ENCODE assay signal across 8 cellular contexts in the genomic region with DNA sequence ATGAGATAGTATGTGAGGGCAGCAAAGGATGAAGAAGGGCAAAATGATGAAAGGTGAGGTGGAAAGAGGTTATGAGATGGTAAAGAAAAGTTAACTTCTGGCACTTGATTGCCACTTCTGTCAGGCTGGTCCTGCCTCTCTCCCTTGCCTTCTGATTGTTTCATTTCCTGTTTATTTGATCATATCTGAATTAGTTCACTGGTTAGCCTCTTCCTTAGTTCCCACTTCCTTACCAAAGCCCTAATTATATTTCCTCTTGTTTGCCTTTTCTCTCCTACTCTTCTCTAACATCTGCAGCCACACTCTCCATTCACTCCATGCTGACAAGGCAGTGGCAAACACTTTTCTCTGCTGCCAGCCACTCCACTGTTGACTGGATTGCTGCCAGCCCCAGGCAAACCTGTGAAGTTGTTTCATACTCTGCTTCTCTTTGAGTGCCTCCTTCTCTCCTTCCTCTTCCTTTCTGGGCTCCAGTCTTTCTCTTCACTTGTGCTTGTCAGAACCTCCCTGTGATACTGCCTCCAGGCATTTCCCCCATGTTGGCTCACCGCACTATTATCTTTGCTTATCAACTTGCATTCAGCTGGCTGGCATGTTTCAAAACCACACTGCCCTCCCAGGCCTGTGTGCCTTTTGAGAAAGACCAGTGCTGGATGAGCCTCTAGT. TPM values are rescaled to one million over a fixed set of nuclear protein-coding genes. Genes with fewer than 3 reads are reported as not detected.
DNase-seq lines count a peak whose midpoint lies in the region; ATAC-seq and TF ChIP-seq lines count a peak whose summit lies in the region.

No MANE protein-coding gene starts in this region.

- H3K9me3 ChIP-seq in CD4-positive, alpha-beta memory T cell (ENCODE audit: control insufficient read depth in 1 of 2, low read length in 2 of 2), result no peaks in the 10 kb centered on the region
- H3K9me3 ChIP-seq in adipocyte (ENCODE audit: control insufficient read depth, low read length), result no peaks in the 10 kb centered on the region

- POLR2A ChIA-PET in CD4-positive, alpha-beta memory T cell (lab: Charles Lee; ENCODE audit: partially characterized antibody), result interaction anchor here (0.6 to 7.0 kb wide), 12 partner anchors 9 to 206 kb away, joined by 3 to 70 read pairs (median 13); a partner anchor contains a TSS
- POLR2A ChIA-PET in GM10248 (lab: Yijun Ruan, JAX), result interaction anchor here (0.9 kb wide), 1 partner anchor 16 kb away, joined by 5 read pairs; a partner anchor contains a TSS

- peaks cover 57 to 94% (median 76%) of the 10 kb centered on the region in 4 donors for H3K4me1 Mint-ChIP-seq in CD4-positive, alpha-beta memory T cell

- ATAC-seq in left lobe of liver (peak; percentile 61), HG03280 (IDR thresholded peaks at IDR 0.05; ENCODE audit: unreplicated experiment) (no peak)

- peak overlapping the region in 1 of 2 donors; percentile 42 for H3K4me3 ChIP-seq in CD4-positive, alpha-beta memory T cell (ENCODE audit: low read length in 2 of 2)
- no peak overlapping the region for H3K4me3 ChIP-seq in adipocyte (ENCODE audit: low read length)

- no peaks in the 10 kb centered on the region for H3K27me3 Mint-ChIP-seq in CD4-positive, alpha-beta memory T cell

- H3K4me3 Mint-ChIP-seq in CD4-positive, alpha-beta memory T cell, result peak overlapping the region; percentile 66 to 87 (median 80)

- H3K9me3 Mint-ChIP-seq in CD4-positive, alpha-beta memory T cell, result peaks cover 0 to 3% (median 0%) of the 10 kb centered on the region in 8 donors

- H3K36me3 ChIP-seq in CD4-positive, alpha-beta memory T cell (ENCODE audit: insufficient read depth, low read length), result peaks cover 43% of the 10 kb centered on the region
- peaks cover 63% of the 10 kb centered on the region for H3K36me3 ChIP-seq in adipocyte (ENCODE audit: control insufficient read depth, insufficient read depth, low read length, severe bottlenecking)

- CTCF ChIA-PET in CD4-positive, alpha-beta memory T cell (lab: Charles Lee; ENCODE audit: partially characterized antibody), result interaction anchor here (0.7 to 1.8 kb wide), 4 partner anchors 16 to 136 kb away, joined by 3 to 5 read pairs (median 4); a partner anchor contains a TSS
- CTCF ChIA-PET in GM10248 (lab: Yijun Ruan, JAX), result interaction anchor here (0.6 to 1.6 kb wide), 3 partner anchors 9 to 60 kb away, joined by 3 to 4 read pairs (median 3); no protein-coding TSS in a partner anchor

- peak overlapping the region; percentile 84 to 97 (median 90) for H3K27ac Mint-ChIP-seq in CD4-positive, alpha-beta memory T cell

- peak overlapping the region; percentile 51 for H3K27ac ChIP-seq in CD4-positive, alpha-beta memory T cell (ENCODE audit: low read depth, low read length)

- peak; percentile 55 to 67 (median 62) for DNase-seq in CD4-positive, alpha-beta memory T cell
- DNase-seq in NCI-H1105 treated with DMSO at 0.1 percent for 48 hours (lab: John Stamatoyannopoulos, UW), result peak; percentile 46
- peak; percentile 64 for DNase-seq in adipocyte (ENCODE audit: low read depth)
- DNase-seq in left lobe of liver (ENCODE audit: low spot score), result peak; percentile 64
- no peak for DNase-seq in cerebellar nuclear complex (lab: John Stamatoyannopoulos, UW)
- DNase-seq in cerebellum (ENCODE audit: low spot score), result no peak
- no peak for DNase-seq in GM10248 (ENCODE audit: extremely low spot score)

- H3K9ac ChIP-seq in adipocyte (ENCODE audit: low read length), result no peak overlapping the region

- no peak for TF ChIP-seq CTCF in GM10248 (IDR thresholded peaks at IDR 0.05; ENCODE audit: control extremely low read depth, extremely low read depth, low read depth, missing control alignments)

- no peaks in the 10 kb centered on the region for H3K27me3 ChIP-seq in CD4-positive, alpha-beta memory T cell (ENCODE audit: insufficient read depth, low read length)
- no peaks in the 10 kb centered on the region for H3K27me3 ChIP-seq in adipocyte (replicated peaks; ENCODE audit: control insufficient read depth, insufficient read depth, low read length)

- intact Hi-C loops in CD4-positive, alpha-beta memory T cell (cut with micrococcal nuclease), result loop anchor here (1.0 kb wide), 3 partner anchors 8 to 16 kb away; a partner anchor contains a TSS

- peaks cover 58 to 62% of the 10 kb centered on the region in 2 donors for H3K36me3 Mint-ChIP-seq in CD4-positive, alpha-beta memory T cell

- H3K4me1 ChIP-seq in CD4-positive, alpha-beta memory T cell (ENCODE audit: insufficient read depth, low read length), result peaks cover 98% of the 10 kb centered on the region
- peaks cover 8% of the 10 kb centered on the region for H3K4me1 ChIP-seq in adipocyte (ENCODE audit: control insufficient read depth, insufficient read depth, low read length)

RNA-seq across cellular contexts. Expression of a gene that starts 8.1 kb away (rescaled TPM):
- total RNA-seq in CD4-positive, alpha-beta memory T cell, result 100 to 1,000 TPM; 106 to 108 TPM
- polyA plus RNA-seq in CD4-positive, alpha-beta memory T cell, result 100 to 1,000 TPM in 1 of 2 donors, 10 to 100 TPM in 1; 53.8 to 101 TPM
- total RNA-seq in left lobe of liver (45.0 TPM), cerebellum (9.8 TPM)

RNA-seq across cellular contexts. Expression of a gene that starts 16.1 kb away (rescaled TPM):
- total RNA-seq in CD4-positive, alpha-beta memory T cell, result 10 to 100 TPM; 77.8 to 78.1 TPM
- 10 to 100 TPM; 32.4 to 44.3 TPM for polyA plus RNA-seq in CD4-positive, alpha-beta memory T cell
- total RNA-seq in left lobe of liver (11.7 TPM), cerebellum (17.1 TPM)

RNA-seq across cellular contexts. Expression of a gene that starts 22.3 kb away (rescaled TPM):
- 100 to 1,000 TPM; 102 to 105 TPM for total RNA-seq in CD4-positive, alpha-beta memory T cell
- polyA plus RNA-seq in CD4-positive, alpha-beta memory T cell, result 100 to 1,000 TPM; 138 to 144 TPM
- total RNA-seq in left lobe of liver (50.9 TPM), cerebellum (33.4 TPM)

RNA-seq across cellular contexts. Expression of a gene that starts 22.7 kb away (rescaled TPM):
- total RNA-seq in CD4-positive, alpha-beta memory T cell, result 10 to 100 TPM; 72.3 to 75.9 TPM
- polyA plus RNA-seq in CD4-positive, alpha-beta memory T cell, result 10 to 100 TPM; 39.3 to 41.8 TPM
- 11.5 TPM for total RNA-seq in left lobe of liver
- 48.9 TPM for total RNA-seq in cerebellum

RNA-seq across cellular contexts. Expression of a gene that starts 28.0 kb away (rescaled TPM):
- total RNA-seq in CD4-positive, alpha-beta memory T cell, result 1 to 10 TPM; 1.2 to 1.4 TPM
- not detected for polyA plus RNA-seq in CD4-positive, alpha-beta memory T cell
- total RNA-seq in left lobe of liver (0.91 TPM), cerebellum (not detected)

Comparison
In these comparisons a context has a peak if more than half of its experiments do, and no peak if none do; other contexts are left out.
1. DNase-seq: peak in CD4-positive, alpha-beta memory T cell (5 of 5), NCI-H1105 treated with DMSO at 0.1 percent for 48 hours (single experiment), adipocyte (single experiment) and left lobe of liver (single experiment); none in cerebellar nuclear complex (0 of 2), cerebellum (single experiment) and GM10248 (single experiment).